22 cellular contexts compared by ENCODE assay signal in the genomic region with DNA sequence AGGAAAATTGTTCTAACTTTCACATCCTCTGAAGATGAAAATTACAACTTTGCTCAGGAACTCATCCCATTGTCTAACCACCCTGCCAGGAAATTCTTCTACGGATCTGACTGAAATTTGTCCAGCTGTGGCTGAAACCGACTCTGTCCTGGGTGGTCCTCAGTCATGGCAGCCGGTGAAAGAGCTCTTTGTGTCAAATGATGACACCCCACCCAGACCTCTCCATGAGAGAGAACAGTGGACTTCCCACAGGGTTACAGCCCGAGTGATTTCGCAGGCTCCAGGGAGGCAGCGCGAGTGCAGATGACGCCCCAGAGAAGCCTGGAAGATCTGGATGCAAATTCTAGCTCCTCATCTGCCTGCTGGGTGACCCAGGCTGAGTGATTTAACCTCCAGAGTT.
"Had no signal": no experiment of that assay in that cellular context is flagged by ENCODE, and none has a peak within 500 bp of the region (broad histone marks: within the 10 kb centered on the region; RNA-seq: fewer than 3 reads in every experiment).

No MANE protein-coding gene starts in this region.

- H3K36me3 ChIP-seq: lower lobe of right lung, sigmoid colon, spleen, suprapubic skin, thoracic aorta, tibial artery, upper lobe of right lung had no signal

- H2AFZ ChIP-seq: hepatocyte, parathyroid adenoma had no signal

- H3K79me2 ChIP-seq: hepatocyte, parathyroid adenoma had no signal

- DNase-seq: islet precursor cell; lower lobe of right lung; mammary epithelial cell; mesenchymal stem cell; natural killer cell; nephron progenitor cell; nucleus accumbens; psoas muscle; right cardiac atrium; sigmoid colon; small intestine; spleen; stimulated activated CD4-positive, alpha-beta T cell treated with anti-CD3 and anti-CD28 coated beads, Interleukin-4, amount 100 ng/mL, for 24 hours; stimulated activated naive CD4-positive, alpha-beta T cell; tibial artery; trophoblast cell; upper lobe of right lung had no signal

- H3K27ac ChIP-seq: hepatocyte, lower lobe of right lung, parathyroid adenoma, psoas muscle, sigmoid colon, spleen, suprapubic skin, thoracic aorta, tibial artery, upper lobe of right lung had no signal

- H3K4me2 ChIP-seq: hepatocyte had no signal

- H3K9me3 ChIP-seq: lower lobe of right lung, psoas muscle, sigmoid colon, suprapubic skin, thoracic aorta, tibial artery, upper lobe of right lung had no signal

- ATAC-seq: lower lobe of right lung; natural killer cell; psoas muscle; stimulated activated effector memory CD8-positive, alpha-beta T cell treated with anti-CD3 and anti-CD28 coated beads, Interleukin-12 subunit alpha, Interleukin-12 subunit beta, amount 100 ng/mL, for 72 hours; upper lobe of right lung had no signal

- H3K4me3 ChIP-seq: hepatocyte, lower lobe of right lung, psoas muscle, sigmoid colon, spleen, suprapubic skin, thoracic aorta, tibial artery, upper lobe of right lung had no signal

- H3K4me1 ChIP-seq: lower lobe of right lung, parathyroid adenoma, psoas muscle, sigmoid colon, spleen, suprapubic skin, tibial artery, upper lobe of right lung had no signal

- H3K27me3 ChIP-seq: hepatocyte, sigmoid colon, spleen, tibial artery, upper lobe of right lung had no signal
